8 cellular contexts compared by ENCODE assay signal in genomic region chr14:39433452-39433813, GRCh38. TPM values are rescaled to one million over a fixed set of nuclear protein-coding genes. Genes with fewer than 3 reads are reported as not detected.
A peak's percentile ranks its signal among the peaks of the same experiment; 100 is the strongest.
DNase-seq lines count a peak whose midpoint lies in the region; ATAC-seq and TF ChIP-seq lines count a peak whose summit lies in the region.

No MANE protein-coding gene starts in this region.

- CTCF ChIA-PET in activated CD4-positive, alpha-beta memory T cell treated with anti-CD3 and anti-CD28 coated beads, Interleukin-2, amount 10 ng/mL, durations not matched to agents 7 days and 5 days (lab: Charles Lee), result interaction anchor here (4.4 kb wide), 1 partner anchor 203 kb away, joined by 45 read pairs; no protein-coding TSS in a partner anchor

- H3K27ac ChIP-seq in iPS DF 6.9 (ENCODE audit: low read length) (no peak overlapping the region), smooth muscle cell (ENCODE audit: low read depth) (peak overlapping the region; percentile 100)

- H3K4me3 Mint-ChIP-seq in activated CD4-positive, alpha-beta memory T cell treated with anti-CD3 and anti-CD28 coated beads, Interleukin-2, amount 10 ng/mL, durations not matched to agents 7 days and 5 days, result peak overlapping the region; percentile 89

- H3K9ac ChIP-seq in smooth muscle cell (ENCODE audit: low read depth), result peak overlapping the region; percentile 61

- H3K4me3 ChIP-seq in iPS DF 6.9 (ENCODE audit: low read length) (peak overlapping the region; percentile 74; the same call in 1 of the 2 replicates), smooth muscle cell (peak overlapping the region; percentile 91)

- no CpG with 5 or more reads among the region's 8 CpGs for WGBS in iPS DF 6.9 (ENCODE audit: insufficient coverage, insufficient read length)
- WGBS in smooth muscle cell (ENCODE audit: low lambda C conversion rate), result 26% methylated on average over 8 of the region's 8 CpGs

- H3F3A ChIP-seq in smooth muscle cell (ENCODE audit: low read depth), result no peaks in the 10 kb centered on the region

- peaks cover 31% of the 10 kb centered on the region for H3K79me2 ChIP-seq in smooth muscle cell (ENCODE audit: low read depth)

- H3K9me3 ChIP-seq in iPS DF 6.9 (ENCODE audit: control insufficient read depth, insufficient read depth, low read length) (no peaks in the 10 kb centered on the region), smooth muscle cell (replicated peaks; ENCODE audit: low read depth) (no peaks in the 10 kb centered on the region)

- H3K27me3 ChIP-seq in iPS DF 6.9 (ENCODE audit: control insufficient read depth, insufficient read depth, low read length) (no peaks in the 10 kb centered on the region), smooth muscle cell (ENCODE audit: low read depth) (no peaks in the 10 kb centered on the region)

- H3K4me1 Mint-ChIP-seq in activated CD4-positive, alpha-beta memory T cell treated with anti-CD3 and anti-CD28 coated beads, Interleukin-2, amount 10 ng/mL, durations not matched to agents 7 days and 5 days, result peaks cover 34% of the 10 kb centered on the region

- POLR2A ChIA-PET in activated CD4-positive, alpha-beta memory T cell treated with anti-CD3 and anti-CD28 coated beads, Interleukin-2, amount 10 ng/mL, durations not matched to agents 7 days and 5 days (lab: Charles Lee), result interaction anchor here (0.9 to 4.9 kb wide), 14 partner anchors 13 to 336 kb away, joined by 3 to 76 read pairs (median 20); partner anchors contain the start of genes PNN, SEC23A and TRAPPC6B

- H3K27me3 Mint-ChIP-seq in activated CD4-positive, alpha-beta memory T cell treated with anti-CD3 and anti-CD28 coated beads, Interleukin-2, amount 10 ng/mL, durations not matched to agents 7 days and 5 days, result no peaks in the 10 kb centered on the region

- H3K4me1 ChIP-seq in iPS DF 6.9 (ENCODE audit: control insufficient read depth, insufficient read depth, low read length), result peaks cover 1% of the 10 kb centered on the region; the same call in 1 of the 2 replicates
- peaks cover 26% of the 10 kb centered on the region for H3K4me1 ChIP-seq in smooth muscle cell (ENCODE audit: low read depth)

- DNase-seq in NCI-H2107 treated with DMSO at 0.1 percent for 48 hours (lab: John Stamatoyannopoulos, UW; ENCODE audit: unreplicated experiment) (peak; percentile 25), NCI-H2107 (lab: John Stamatoyannopoulos, UW) (no peak), iPS DF 6.9 (ENCODE audit: low read depth, low spot score) (no peak), smooth muscle cell (lab: John Stamatoyannopoulos, UW; ENCODE audit: unreplicated experiment) (no peak), NCI-H1930 (lab: John Stamatoyannopoulos, UW) (no peak)
- no peak for DNase-seq in activated CD4-positive, alpha-beta memory T cell treated with anti-CD3 and anti-CD28 coated beads, Interleukin-2, amount 10 ng/mL, durations not matched to agents 7 days and 5 days
- no peak for DNase-seq in stimulated activated CD4-positive, alpha-beta T cell treated with anti-CD3 and anti-CD28 coated beads, Interleukin-4, amount 100 ng/mL, for 4 hours

- peak overlapping the region; percentile 89 for H3K4me2 ChIP-seq in smooth muscle cell

- no peaks in the 10 kb centered on the region for H3K9me3 Mint-ChIP-seq in activated CD4-positive, alpha-beta memory T cell treated with anti-CD3 and anti-CD28 coated beads, Interleukin-2, amount 10 ng/mL, durations not matched to agents 7 days and 5 days

- H3K36me3 Mint-ChIP-seq in activated CD4-positive, alpha-beta memory T cell treated with anti-CD3 and anti-CD28 coated beads, Interleukin-2, amount 10 ng/mL, durations not matched to agents 7 days and 5 days (ENCODE audit: low read depth), result peaks cover 6% of the 10 kb centered on the region

- no peak for TF ChIP-seq CTCF in smooth muscle cell (IDR thresholded peaks at IDR 0.05; ENCODE audit: borderline replicate concordance, insufficient read depth, poor library complexity, severe bottlenecking)

- H3K36me3 ChIP-seq in iPS DF 6.9 (ENCODE audit: control insufficient read depth, insufficient read depth, low read length), result no peaks in the 10 kb centered on the region
- no peaks in the 10 kb centered on the region for H3K36me3 ChIP-seq in smooth muscle cell (ENCODE audit: low read depth)

- no peak for ATAC-seq in HG03460 (IDR thresholded peaks at IDR 0.05; ENCODE audit: unreplicated experiment)

- H2AFZ ChIP-seq in smooth muscle cell (ENCODE audit: low read depth), result peak overlapping the region; percentile 93

- peaks cover 31% of the 10 kb centered on the region for H4K20me1 ChIP-seq in smooth muscle cell (ENCODE audit: low read depth)

- peak overlapping the region; percentile 90 for H3K27ac Mint-ChIP-seq in activated CD4-positive, alpha-beta memory T cell treated with anti-CD3 and anti-CD28 coated beads, Interleukin-2, amount 10 ng/mL, durations not matched to agents 7 days and 5 days

RNA-seq across cellular contexts. Expression of gene FBXO33, which starts 1.2 kb away (rescaled TPM):
- total RNA-seq in activated CD4-positive, alpha-beta memory T cell treated with anti-CD3 and anti-CD28 coated beads, Interleukin-2, amount 10 ng/mL, durations not matched to agents 7 days and 5 days, result 10 to 100 TPM; 23.1 to 24.8 TPM
- total RNA-seq in smooth muscle cell, result 15.4 and 20.1 TPM in 2 replicates
- polyA plus RNA-seq in smooth muscle cell, result 9.2 and 9.3 TPM in 2 replicates
